ENCODE assay signal across 20 cellular contexts in the genomic region with DNA sequence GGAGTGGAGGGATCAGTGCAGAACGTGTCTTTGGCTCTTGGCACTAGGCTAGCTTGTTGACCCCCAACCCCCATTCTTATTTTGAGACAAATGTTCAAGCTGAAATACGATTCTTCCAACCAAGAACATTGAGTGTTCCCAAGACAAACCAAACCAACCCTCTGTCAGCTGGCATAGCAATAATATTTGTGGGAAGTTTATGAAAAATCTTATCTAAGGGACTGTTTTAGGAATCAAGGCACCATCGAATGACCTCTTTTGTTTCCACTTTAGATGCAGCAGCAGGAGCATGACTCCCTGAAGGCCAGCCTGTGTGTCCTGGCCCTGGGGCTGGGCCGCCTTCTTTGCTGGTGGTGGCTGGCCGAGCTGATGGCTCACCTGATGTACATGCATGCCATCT.
A peak's percentile ranks its signal among the peaks of the same experiment; 100 is the strongest.
DNase-seq lines count a peak whose midpoint lies in the region; ATAC-seq and TF ChIP-seq lines count a peak whose summit lies in the region.
"Had no signal": no experiment of that assay in that cellular context is flagged by ENCODE, and none has a peak within 500 bp of the region (broad histone marks: within the 10 kb centered on the region; RNA-seq: fewer than 3 reads in every experiment).

No MANE protein-coding gene starts in this region.

- H2AFZ ChIP-seq in mesenchymal stem cell (ENCODE audit: low read depth, low read length) = no peak overlapping the region
- H2AFZ ChIP-seq: GM23248 had no signal

- H2BK12ac ChIP-seq in mesenchymal stem cell (ENCODE audit: low read length in 2 of 2) = no peak overlapping the region

- H3K14ac ChIP-seq in mesenchymal stem cell (ENCODE audit: low read length in 2 of 2) = no peak overlapping the region

- H4K8ac ChIP-seq in mesenchymal stem cell (ENCODE audit: low read length) = no peak overlapping the region

- no peak overlapping the region for H3K4me2 ChIP-seq in mesenchymal stem cell (ENCODE audit: low read length, poor library complexity, severe bottlenecking)
- H3K4me2 ChIP-seq: A549; BLaER1 treated with 17β-estradiol and CSF1 and Interleukin-3, amounts not matched to agents 10 nM and 100 nM had no signal

- H3K23ac ChIP-seq in mesenchymal stem cell (ENCODE audit: low read length in 2 of 2) = no peak overlapping the region

- no peak overlapping the region for H3K4me3 ChIP-seq in mesenchymal stem cell (ENCODE audit: insufficient read depth in 1 of 2, low read depth in 1 of 2, low read length in 2 of 2)
- H3K4me3 ChIP-seq in skeletal muscle cell (ENCODE audit: low read depth, low read length) = no peak overlapping the region
- H3K4me3 ChIP-seq: A549; BLaER1 treated with 17β-estradiol and CSF1 and Interleukin-3, amounts not matched to agents 10 nM and 100 nM; GM23248 had no signal

- H4K91ac ChIP-seq in mesenchymal stem cell (ENCODE audit: low read length) = no peak overlapping the region

- no peak for TF ChIP-seq CTCF in VCaP (conservative IDR thresholded peaks at IDR 0.05)

- no peaks in the 10 kb centered on the region for H3K79me1 ChIP-seq in mesenchymal stem cell (replicated peaks; ENCODE audit: low read length, poor library complexity, severe bottlenecking)

- no peaks in the 10 kb centered on the region for H3K27me3 ChIP-seq in mesenchymal stem cell (ENCODE audit: control insufficient read depth in 1 of 2, insufficient read depth in 1 of 2, low read length in 2 of 2)
- H3K27me3 ChIP-seq: BE2C; BLaER1 treated with 17β-estradiol and CSF1 and Interleukin-3, amounts not matched to agents 10 nM and 100 nM had no signal

- no peak overlapping the region for H2BK15ac ChIP-seq in mesenchymal stem cell (ENCODE audit: low read depth, poor library complexity, severe bottlenecking)

- H3K9me3 ChIP-seq in mesenchymal stem cell (ENCODE audit: control insufficient read depth, low read length) = no peaks in the 10 kb centered on the region
- H3K9me3 ChIP-seq: A549, BE2C had no signal

- ATAC-seq in HG03097 (IDR thresholded peaks at IDR 0.05; ENCODE audit: low FRiP score, unreplicated experiment) = no peak
- ATAC-seq: A549, HCT116 had no signal

- H3K9ac ChIP-seq in mesenchymal stem cell (ENCODE audit: low read length) = no peak overlapping the region
- H3K9ac ChIP-seq: BLaER1 treated with 17β-estradiol and CSF1 and Interleukin-3, amounts not matched to agents 10 nM and 100 nM; GM23248 had no signal

- peak overlapping the region; percentile 7 for H2AK5ac ChIP-seq in mesenchymal stem cell (ENCODE audit: low read length, severe bottlenecking)

- no peak overlapping the region for H2BK120ac ChIP-seq in mesenchymal stem cell (ENCODE audit: low read depth, low read length)

- H3K27ac ChIP-seq in VCaP (peak overlapping the region; percentile 84), mesenchymal stem cell (ENCODE audit: low read length, poor library complexity, severe bottlenecking) (no peak overlapping the region)
- H3K27ac ChIP-seq: BLaER1 treated with 17β-estradiol and CSF1 and Interleukin-3, amounts not matched to agents 10 nM and 100 nM; GM23248 had no signal

- peaks cover 1% of the 10 kb centered on the region for H3K4me1 ChIP-seq in mesenchymal stem cell (ENCODE audit: control insufficient read depth, insufficient read depth, low read depth, low read length)
- H3K4me1 ChIP-seq: BE2C; BLaER1 treated with 17β-estradiol and CSF1 and Interleukin-3, amounts not matched to agents 10 nM and 100 nM had no signal

- H3K18ac ChIP-seq in mesenchymal stem cell (ENCODE audit: low read depth in 1 of 2, low read length in 2 of 2) = no peak overlapping the region

- WGBS in mesenchymal stem cell = 84% methylated on average over 3 of the region's 5 CpGs

- no peak overlapping the region for H3K4ac ChIP-seq in mesenchymal stem cell (ENCODE audit: low read depth in 1 of 2, low read length in 2 of 2)

- H3K36me3 ChIP-seq in mesenchymal stem cell (ENCODE audit: control insufficient read depth in 1 of 2, insufficient read depth in 2 of 2, low read depth in 1 of 2, low read length in 2 of 2) = peaks cover 0 to under 1% of the 10 kb centered on the region in 2 experiments
- H3K36me3 ChIP-seq: BE2C; BLaER1 treated with 17β-estradiol and CSF1 and Interleukin-3, amounts not matched to agents 10 nM and 100 nM had no signal

- DNase-seq in mesenchymal stem cell = no peak
- DNase-seq in skeletal muscle cell (ENCODE audit: low read depth) = peak; percentile 19
- no peak for DNase-seq in mesenteric fat pad (ENCODE audit: low spot score)
- DNase-seq in GF-D8 (lab: John Stamatoyannopoulos, UW) = no peak
- no peak for DNase-seq in middle frontal gyrus (ENCODE audit: extremely low spot score, low spot score)
- DNase-seq: 8988T; ACHN; AML-193; BE2C; CD4-positive, alpha-beta T cell; CD8-positive, alpha-beta memory T cell; DMS 273 treated with DMSO at 0.1 percent for 48 hours; DMS79 treated with DMSO at 0.1 percent for 48 hours; GM23248; H9 had no signal

- no peak overlapping the region for H2BK5ac ChIP-seq in mesenchymal stem cell (ENCODE audit: low read depth, low read length, poor library complexity, severe bottlenecking)
